3 cellular contexts compared by ENCODE assay signal in genomic region chr17:73227944-73228343, GRCh38.
TF ChIP-seq lines count a peak whose summit lies in the region.

No MANE protein-coding gene starts in this region.

TF ChIP-seq in SK-N-SH, 30 proteins besides CTCF, POLR2A, EP300 and RAD21:
- TF ChIP-seq EZH2phosphoT487 (IDR thresholded peaks at IDR 0.05; ENCODE audit: borderline replicate concordance, low read depth) (no peak), SIN3A (IDR thresholded peaks at IDR 0.05; ENCODE audit: borderline replicate concordance, low read depth, low read length) (no peak), RCOR1 (IDR thresholded peaks at IDR 0.05; ENCODE audit: low read length) (no peak), FOXM1 (IDR thresholded peaks at IDR 0.05; ENCODE audit: low read depth) (no peak), JUND (IDR thresholded peaks at IDR 0.05) (no peak)
- TF ChIP-seq, protein P1, sequence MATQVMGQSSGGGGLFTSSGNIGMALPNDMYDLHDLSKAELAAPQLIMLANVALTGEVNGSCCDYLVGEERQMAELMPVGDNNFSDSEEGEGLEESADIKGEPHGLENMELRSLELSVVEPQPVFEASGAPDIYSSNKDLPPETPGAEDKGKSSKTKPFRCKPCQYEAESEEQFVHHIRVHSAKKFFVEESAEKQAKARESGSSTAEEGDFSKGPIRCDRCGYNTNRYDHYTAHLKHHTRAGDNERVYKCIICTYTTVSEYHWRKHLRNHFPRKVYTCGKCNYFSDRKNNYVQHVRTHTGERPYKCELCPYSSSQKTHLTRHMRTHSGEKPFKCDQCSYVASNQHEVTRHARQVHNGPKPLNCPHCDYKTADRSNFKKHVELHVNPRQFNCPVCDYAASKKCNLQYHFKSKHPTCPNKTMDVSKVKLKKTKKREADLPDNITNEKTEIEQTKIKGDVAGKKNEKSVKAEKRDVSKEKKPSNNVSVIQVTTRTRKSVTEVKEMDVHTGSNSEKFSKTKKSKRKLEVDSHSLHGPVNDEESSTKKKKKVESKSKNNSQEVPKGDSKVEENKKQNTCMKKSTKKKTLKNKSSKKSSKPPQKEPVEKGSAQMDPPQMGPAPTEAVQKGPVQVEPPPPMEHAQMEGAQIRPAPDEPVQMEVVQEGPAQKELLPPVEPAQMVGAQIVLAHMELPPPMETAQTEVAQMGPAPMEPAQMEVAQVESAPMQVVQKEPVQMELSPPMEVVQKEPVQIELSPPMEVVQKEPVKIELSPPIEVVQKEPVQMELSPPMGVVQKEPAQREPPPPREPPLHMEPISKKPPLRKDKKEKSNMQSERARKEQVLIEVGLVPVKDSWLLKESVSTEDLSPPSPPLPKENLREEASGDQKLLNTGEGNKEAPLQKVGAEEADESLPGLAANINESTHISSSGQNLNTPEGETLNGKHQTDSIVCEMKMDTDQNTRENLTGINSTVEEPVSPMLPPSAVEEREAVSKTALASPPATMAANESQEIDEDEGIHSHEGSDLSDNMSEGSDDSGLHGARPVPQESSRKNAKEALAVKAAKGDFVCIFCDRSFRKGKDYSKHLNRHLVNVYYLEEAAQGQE (IDR thresholded peaks at IDR 0.05; ENCODE audit: low read depth, low read length): no peak
TF ChIP-seq in SK-N-SH: peak in this region for 0.

TF ChIP-seq in SK-N-SH treated with all-trans-retinoic acid at 6 μM for 48 hours, 23 proteins besides CTCF, POLR2A, EP300 and RAD21:
- TF ChIP-seq ZNF8 (CRISPR knock-in tag; IDR thresholded peaks at IDR 0.05) (no peak), ZNF565 (CRISPR knock-in tag; conservative IDR thresholded peaks at IDR 0.05; ENCODE audit: low read depth) (no peak), ZFP30 (CRISPR knock-in tag; IDR thresholded peaks at IDR 0.05) (no peak), ESRRG (CRISPR knock-in tag; IDR thresholded peaks at IDR 0.05) (no peak), POU6F1 (CRISPR knock-in tag; IDR thresholded peaks at IDR 0.05; ENCODE audit: borderline replicate concordance, low read depth) (no peak), TSHZ2 (CRISPR knock-in tag; IDR thresholded peaks at IDR 0.05) (no peak), GLIS3 (CRISPR knock-in tag; IDR thresholded peaks at IDR 0.05) (no peak), ARNTL (CRISPR knock-in tag; IDR thresholded peaks at IDR 0.05; ENCODE audit: borderline replicate concordance, low read depth) (no peak), ZFP3 (CRISPR knock-in tag; IDR thresholded peaks at IDR 0.05) (no peak), PPARA (CRISPR knock-in tag; IDR thresholded peaks at IDR 0.05; ENCODE audit: borderline replicate concordance) (no peak), ZNF70 (CRISPR knock-in tag; IDR thresholded peaks at IDR 0.05) (no peak), RARB (CRISPR knock-in tag; IDR thresholded peaks at IDR 0.05) (no peak), ISL1 (CRISPR knock-in tag; IDR thresholded peaks at IDR 0.05) (no peak), ZC3H10 (CRISPR knock-in tag; IDR thresholded peaks at IDR 0.05) (no peak), PATZ1 (CRISPR knock-in tag; IDR thresholded peaks at IDR 0.05; ENCODE audit: borderline replicate concordance) (no peak), OSR1 (CRISPR knock-in tag; IDR thresholded peaks at IDR 0.05) (no peak), CSDC2 (CRISPR knock-in tag; IDR thresholded peaks at IDR 0.05) (no peak)
- TF ChIP-seq, protein P2, sequence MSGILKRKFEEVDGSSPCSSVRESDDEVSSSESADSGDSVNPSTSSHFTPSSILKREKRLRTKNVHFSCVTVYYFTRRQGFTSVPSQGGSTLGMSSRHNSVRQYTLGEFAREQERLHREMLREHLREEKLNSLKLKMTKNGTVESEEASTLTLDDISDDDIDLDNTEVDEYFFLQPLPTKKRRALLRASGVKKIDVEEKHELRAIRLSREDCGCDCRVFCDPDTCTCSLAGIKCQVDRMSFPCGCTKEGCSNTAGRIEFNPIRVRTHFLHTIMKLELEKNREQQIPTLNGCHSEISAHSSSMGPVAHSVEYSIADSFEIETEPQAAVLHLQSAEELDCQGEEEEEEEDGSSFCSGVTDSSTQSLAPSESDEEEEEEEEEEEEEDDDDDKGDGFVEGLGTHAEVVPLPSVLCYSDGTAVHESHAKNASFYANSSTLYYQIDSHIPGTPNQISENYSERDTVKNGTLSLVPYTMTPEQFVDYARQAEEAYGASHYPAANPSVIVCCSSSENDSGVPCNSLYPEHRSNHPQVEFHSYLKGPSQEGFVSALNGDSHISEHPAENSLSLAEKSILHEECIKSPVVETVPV (CRISPR knock-in tag; IDR thresholded peaks at IDR 0.05): no peak
TF ChIP-seq in SK-N-SH treated with all-trans-retinoic acid at 6 μM for 48 hours: peak in this region for 0.

TF ChIP-seq in IMR-90, 13 proteins besides CTCF, POLR2A, EP300 and RAD21:
- TF ChIP-seq NFE2L2 (IDR thresholded peaks at IDR 0.05; ENCODE audit: low read depth, low read length): no peak
- no peak for TF ChIP-seq CEBPB (IDR thresholded peaks at IDR 0.05; ENCODE audit: low read depth, low read length)
- TF ChIP-seq CHD1 (IDR thresholded peaks at IDR 0.05; ENCODE audit: low read depth, low read length): no peak
- no peak for TF ChIP-seq RFX5 (IDR thresholded peaks at IDR 0.05; ENCODE audit: low read depth, low read length)
- TF ChIP-seq, protein P3, sequence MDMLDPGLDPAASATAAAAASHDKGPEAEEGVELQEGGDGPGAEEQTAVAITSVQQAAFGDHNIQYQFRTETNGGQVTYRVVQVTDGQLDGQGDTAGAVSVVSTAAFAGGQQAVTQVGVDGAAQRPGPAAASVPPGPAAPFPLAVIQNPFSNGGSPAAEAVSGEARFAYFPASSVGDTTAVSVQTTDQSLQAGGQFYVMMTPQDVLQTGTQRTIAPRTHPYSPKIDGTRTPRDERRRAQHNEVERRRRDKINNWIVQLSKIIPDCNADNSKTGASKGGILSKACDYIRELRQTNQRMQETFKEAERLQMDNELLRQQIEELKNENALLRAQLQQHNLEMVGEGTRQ (IDR thresholded peaks at IDR 0.05; ENCODE audit: low read depth, low read length): no peak
- no peak for TF ChIP-seq ELK1 (IDR thresholded peaks at IDR 0.05; ENCODE audit: borderline replicate concordance, low read depth, low read length)
- no peak for TF ChIP-seq SMC3 (IDR thresholded peaks at IDR 0.05; ENCODE audit: low read depth, low read length)
- TF ChIP-seq RCOR1 (IDR thresholded peaks at IDR 0.05; ENCODE audit: insufficient replicate concordance, low read length): no peak
- TF ChIP-seq MXI1 (IDR thresholded peaks at IDR 0.05; ENCODE audit: borderline replicate concordance, low read depth, low read length): no peak
- no peak for TF ChIP-seq FOS (IDR thresholded peaks at IDR 0.05; ENCODE audit: low read depth, low read length)
- no peak for TF ChIP-seq MAZ (IDR thresholded peaks at IDR 0.05; ENCODE audit: borderline replicate concordance, low read depth, low read length)
- no peak for TF ChIP-seq BHLHE40 (IDR thresholded peaks at IDR 0.05; ENCODE audit: low read depth, low read length)
- TF ChIP-seq MAFK (IDR thresholded peaks at IDR 0.05; ENCODE audit: low read depth, low read length): no peak
